Comparison of ENCODE assay signal across 26 cellular contexts in the genomic region with DNA sequence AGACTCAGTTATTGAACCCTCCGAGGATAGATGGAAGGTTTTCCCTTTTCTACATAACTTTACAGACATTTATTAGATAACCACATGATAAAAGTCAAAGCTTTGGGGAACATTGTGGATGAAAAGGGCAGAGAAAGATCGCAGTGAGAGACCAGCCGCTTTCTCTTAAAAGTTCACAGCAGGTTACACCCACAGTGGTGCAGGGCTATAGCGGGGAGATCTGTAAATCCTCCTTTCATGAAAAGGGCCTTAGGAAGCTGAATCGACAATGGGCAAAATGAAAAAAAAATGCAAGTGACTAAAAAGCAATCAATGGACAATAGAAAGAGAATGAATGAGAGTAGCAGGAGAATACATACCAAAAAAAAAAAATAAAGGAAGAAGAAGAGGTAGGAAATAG.
"Had no signal": no experiment of that assay in that cellular context is flagged by ENCODE, and none has a peak within 500 bp of the region (broad histone marks: within the 10 kb centered on the region; RNA-seq: fewer than 3 reads in every experiment).

No MANE protein-coding gene starts in this region.

- DNase-seq: colonic mucosa; effector memory CD4-positive, alpha-beta T cell; foreskin keratinocyte; heart left ventricle; left ventricle myocardium superior; lower lobe of right lung; naive thymus-derived CD8-positive, alpha-beta T cell; nephron progenitor cell; nucleus accumbens; stimulated activated CD4-positive, alpha-beta T cell treated with anti-CD3 and anti-CD28 coated beads, Interleukin-12 subunit alpha, Interleukin-12 subunit beta, amount 100 ng/mL, for 4 hours; stimulated activated CD4-positive, alpha-beta T cell treated with anti-CD3 and anti-CD28 coated beads, Interleukin-1b, Interleukin-23, amount 100 ng/mL, for 48 hours; stimulated activated CD4-positive, alpha-beta T cell treated with anti-CD3 and anti-CD28 coated beads, Interleukin-4, amount 100 ng/mL, for 1 hour; stimulated activated CD8-positive, alpha-beta memory T cell treated with anti-CD3 and anti-CD28 coated beads, Interleukin-4, amount 100 ng/mL, for 48 hours; stimulated activated naive CD4-positive, alpha-beta T cell; stomach; thyroid gland; trophoblast cell had no signal

- H3K4me3 Mint-ChIP-seq: dendritic cell treated with granulocyte-macrophage colony-stimulating factor and Interleukin-4, amounts not matched to agents 40 ng/mL and 50 ng/mL, for 4 days; naive thymus-derived CD8-positive, alpha-beta T cell; nephron progenitor cell had no signal

- H3K4me2 ChIP-seq: hepatocyte, smooth muscle cell had no signal

- H3K79me2 ChIP-seq: hepatocyte had no signal

- H3K27ac Mint-ChIP-seq: dendritic cell treated with granulocyte-macrophage colony-stimulating factor and Interleukin-4, amounts not matched to agents 40 ng/mL and 50 ng/mL, for 4 days; naive thymus-derived CD8-positive, alpha-beta T cell; nephron progenitor cell had no signal

- ATAC-seq: foreskin keratinocyte; gastroesophageal sphincter; heart left ventricle; left ventricle myocardium superior; lower lobe of right lung; naive thymus-derived CD8-positive, alpha-beta T cell; sciatic nerve had no signal

- H3K4me1 Mint-ChIP-seq: naive thymus-derived CD8-positive, alpha-beta T cell had no signal

- H3K9me3 ChIP-seq: colonic mucosa, esophagus muscularis mucosa, gastroesophageal sphincter, lower lobe of right lung, prostate gland, right atrium auricular region, thyroid gland, vagina had no signal

- H3K4me3 ChIP-seq: colonic mucosa, esophagus muscularis mucosa, gastroesophageal sphincter, heart left ventricle, hepatocyte, lower lobe of right lung, prostate gland, right atrium auricular region, smooth muscle cell, stomach, thyroid gland, vagina had no signal

- H2AFZ ChIP-seq: hepatocyte had no signal

- H3K27me3 ChIP-seq: colonic mucosa, esophagus muscularis mucosa, foreskin keratinocyte, gastroesophageal sphincter, heart left ventricle, hepatocyte, right atrium auricular region, stomach, thyroid gland, vagina had no signal

- H3K27me3 Mint-ChIP-seq: dendritic cell treated with granulocyte-macrophage colony-stimulating factor and Interleukin-4, amounts not matched to agents 40 ng/mL and 50 ng/mL, for 4 days had no signal

- H3K36me3 ChIP-seq: colonic mucosa, esophagus muscularis mucosa, gastroesophageal sphincter, heart left ventricle, lower lobe of right lung, prostate gland, right atrium auricular region, stomach, thyroid gland, vagina had no signal

- H3K4me1 ChIP-seq: colonic mucosa, esophagus muscularis mucosa, gastroesophageal sphincter, heart left ventricle, lower lobe of right lung, prostate gland, right atrium auricular region, stomach, thyroid gland had no signal

- H3K27ac ChIP-seq: colonic mucosa, esophagus muscularis mucosa, foreskin keratinocyte, gastroesophageal sphincter, heart left ventricle, hepatocyte, lower lobe of right lung, prostate gland, right atrium auricular region, stomach, thyroid gland, vagina had no signal
